In genomic region chr15:59515190-59515589, GRCh38 we compare ENCODE assay signal across 29 cellular contexts.
"Had no signal": no experiment of that assay in that cellular context is flagged by ENCODE, and none has a peak within 500 bp of the region (broad histone marks: within the 10 kb centered on the region; RNA-seq: fewer than 3 reads in every experiment).

No MANE protein-coding gene starts in this region.

- DNase-seq: cortex of kidney; effector CD8-positive, alpha-beta T cell; endodermal cell; foreskin fibroblast; gastrocnemius medialis; head of caudate nucleus; kidney; mesenchymal stem cell; mucosa of descending colon; naive thymus-derived CD4-positive, alpha-beta T cell; stimulated activated CD4-positive, alpha-beta T cell treated with anti-CD3 and anti-CD28 coated beads, Interleukin-2, amount 100 ng/mL, for 24 hours; stimulated activated CD4-positive, alpha-beta T cell treated with anti-CD3 and anti-CD28 coated beads, Interleukin-4, amount 100 ng/mL, for 24 hours; upper lobe of left lung had no signal

- H3K36me3 Mint-ChIP-seq: mesothelial cell of epicardium; naive thymus-derived CD4-positive, alpha-beta T cell; neural progenitor cell; stimulated activated effector memory CD8-positive, alpha-beta T cell treated with anti-CD3 and anti-CD28 coated beads, Interleukin-12 subunit alpha, Interleukin-12 subunit beta, amount 100 ng/mL, for 72 hours had no signal

- ATAC-seq: esophagus mucosa; gastrocnemius medialis; left lobe of liver; mucosa of descending colon; naive thymus-derived CD4-positive, alpha-beta T cell; sciatic nerve; stimulated activated effector memory CD8-positive, alpha-beta T cell treated with anti-CD3 and anti-CD28 coated beads, Interleukin-12 subunit alpha, Interleukin-12 subunit beta, amount 100 ng/mL, for 72 hours had no signal

- H3K4me1 Mint-ChIP-seq: endodermal cell; mesothelial cell of epicardium; nephron; neural progenitor cell; stimulated activated effector memory CD8-positive, alpha-beta T cell treated with anti-CD3 and anti-CD28 coated beads, Interleukin-12 subunit alpha, Interleukin-12 subunit beta, amount 100 ng/mL, for 72 hours had no signal

- H3K27me3 Mint-ChIP-seq: stimulated activated naive CD8-positive, alpha-beta T cell treated with anti-CD3 and anti-CD28 coated beads, Interleukin-15, Interleukin-2, amounts not matched to agents 100 ng/mL and 50 ng/mL, for 24 hours had no signal

- H3K4me3 Mint-ChIP-seq: endodermal cell; mesothelial cell of epicardium; naive thymus-derived CD4-positive, alpha-beta T cell; nephron; neural progenitor cell; stimulated activated effector memory CD8-positive, alpha-beta T cell treated with anti-CD3 and anti-CD28 coated beads, Interleukin-12 subunit alpha, Interleukin-12 subunit beta, amount 100 ng/mL, for 72 hours; stimulated activated naive CD8-positive, alpha-beta T cell treated with anti-CD3 and anti-CD28 coated beads, Interleukin-15, Interleukin-2, amounts not matched to agents 100 ng/mL and 50 ng/mL, for 24 hours had no signal

- H3K4me1 ChIP-seq: gastrocnemius medialis, neural progenitor cell, prostate gland, right atrium auricular region, tibial nerve, upper lobe of left lung had no signal

- H3K27ac ChIP-seq: epithelial cell of prostate, gastrocnemius medialis, neural progenitor cell, prostate gland, right atrium auricular region, thoracic aorta, tibial nerve, upper lobe of left lung had no signal

- H3K9me3 Mint-ChIP-seq: endodermal cell; naive thymus-derived CD4-positive, alpha-beta T cell; nephron; neural progenitor cell; stimulated activated effector memory CD8-positive, alpha-beta T cell treated with anti-CD3 and anti-CD28 coated beads, Interleukin-12 subunit alpha, Interleukin-12 subunit beta, amount 100 ng/mL, for 72 hours; stimulated activated naive CD8-positive, alpha-beta T cell treated with anti-CD3 and anti-CD28 coated beads, Interleukin-15, Interleukin-2, amounts not matched to agents 100 ng/mL and 50 ng/mL, for 24 hours had no signal

- FAIRE-seq: kidney, urothelium cell line had no signal

- H3K4me3 ChIP-seq: gastrocnemius medialis, lung, mucosa of descending colon, neural progenitor cell, prostate gland, right atrium auricular region, smooth muscle cell, thoracic aorta, tibial nerve, upper lobe of left lung had no signal

- H3K4me2 ChIP-seq: neural progenitor cell, smooth muscle cell had no signal

- H3K27ac Mint-ChIP-seq: endodermal cell; mesothelial cell of epicardium; nephron; neural progenitor cell; stimulated activated effector memory CD8-positive, alpha-beta T cell treated with anti-CD3 and anti-CD28 coated beads, Interleukin-12 subunit alpha, Interleukin-12 subunit beta, amount 100 ng/mL, for 72 hours; stimulated activated naive CD8-positive, alpha-beta T cell treated with anti-CD3 and anti-CD28 coated beads, Interleukin-15, Interleukin-2, amounts not matched to agents 100 ng/mL and 50 ng/mL, for 24 hours had no signal

- H3K9me3 ChIP-seq: gastrocnemius medialis, mucosa of descending colon, prostate gland, right atrium auricular region, thoracic aorta, tibial nerve, upper lobe of left lung had no signal
